9 cellular contexts compared by ENCODE assay signal in the genomic region with DNA sequence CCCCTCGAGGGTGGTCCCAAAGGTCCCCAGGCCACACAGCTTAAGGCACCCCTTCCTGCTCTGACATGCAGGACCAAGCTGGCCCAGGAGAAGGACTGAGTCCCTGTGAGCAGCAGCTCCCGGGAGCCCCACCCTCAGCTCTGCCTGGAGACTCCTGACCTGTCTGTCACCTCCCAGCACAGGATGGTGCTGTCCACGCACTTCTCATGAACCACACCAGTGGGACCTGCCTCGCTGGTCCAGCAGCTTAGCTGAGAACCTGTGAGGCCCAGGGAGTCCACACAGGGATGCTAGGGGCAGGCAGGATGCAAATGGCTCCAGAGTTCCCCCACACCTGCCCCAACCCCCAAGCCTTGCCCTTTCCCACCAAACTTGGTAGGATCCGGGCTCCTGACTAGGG. TPM values are rescaled to one million over a fixed set of nuclear protein-coding genes. Genes with fewer than 3 reads are reported as not detected.
DNase-seq lines count a peak whose midpoint lies in the region; ATAC-seq and TF ChIP-seq lines count a peak whose summit lies in the region.
"Had no signal": no experiment of that assay in that cellular context is flagged by ENCODE, and none has a peak within 500 bp of the region (broad histone marks: within the 10 kb centered on the region; RNA-seq: fewer than 3 reads in every experiment).

No MANE protein-coding gene starts in this region.

- H3K27me3 ChIP-seq in NT2/D1 (ENCODE audit: insufficient read depth, insufficient read length), result no peaks in the 10 kb centered on the region
- H3K27me3 ChIP-seq in body of pancreas, result no peaks in the 10 kb centered on the region
- H3K27me3 ChIP-seq in mesenchymal stem cell (ENCODE audit: control insufficient read depth in 1 of 2, insufficient read depth in 1 of 2, low read length in 2 of 2), result peaks cover 8 to 39% of the 10 kb centered on the region in 2 experiments
- H3K27me3 ChIP-seq in suprapubic skin, result no peaks in the 10 kb centered on the region

- H3K9me3 ChIP-seq in NT2/D1 (ENCODE audit: insufficient read depth, low read length) (no peaks in the 10 kb centered on the region), body of pancreas (no peaks in the 10 kb centered on the region), mesenchymal stem cell (ENCODE audit: control insufficient read depth, low read length) (no peaks in the 10 kb centered on the region), suprapubic skin (no peaks in the 10 kb centered on the region)

- no peak overlapping the region for H3K18ac ChIP-seq in mesenchymal stem cell (ENCODE audit: low read depth in 1 of 2, low read length in 2 of 2)

- H3K79me1 ChIP-seq in mesenchymal stem cell (replicated peaks; ENCODE audit: low read length, poor library complexity, severe bottlenecking), result peaks cover 2% of the 10 kb centered on the region

- no peak overlapping the region for H3K4me2 ChIP-seq in mesenchymal stem cell (ENCODE audit: low read length, poor library complexity, severe bottlenecking)

- TF ChIP-seq CTCF in body of pancreas (IDR thresholded peaks at IDR 0.05) (no peak), suprapubic skin (IDR thresholded peaks at IDR 0.05) (no peak)

- H3K4me3 ChIP-seq in NT2/D1 (ENCODE audit: insufficient read length, low read depth) (no peak overlapping the region), body of pancreas (no peak overlapping the region), mesenchymal stem cell (ENCODE audit: insufficient read depth in 1 of 2, low read depth in 1 of 2, low read length in 2 of 2) (no peak overlapping the region), suprapubic skin (no peak overlapping the region)

- peak overlapping the region; percentile 30 for H4K91ac ChIP-seq in mesenchymal stem cell (ENCODE audit: low read length)

- H3K4me1 ChIP-seq in NT2/D1 (ENCODE audit: insufficient read depth, insufficient read length) (peaks cover 45% of the 10 kb centered on the region), body of pancreas (peaks cover 99% of the 10 kb centered on the region), mesenchymal stem cell (ENCODE audit: control insufficient read depth, insufficient read depth, low read depth, low read length) (peaks cover 81% of the 10 kb centered on the region), suprapubic skin (peaks cover 75% of the 10 kb centered on the region)

- H2BK12ac ChIP-seq in mesenchymal stem cell (ENCODE audit: low read length in 2 of 2), result no peak overlapping the region

- H2AK5ac ChIP-seq in mesenchymal stem cell (ENCODE audit: low read length, severe bottlenecking), result peak overlapping the region; percentile 40

- H4K8ac ChIP-seq in mesenchymal stem cell (ENCODE audit: low read length), result peak overlapping the region; percentile 39

- ATAC-seq in body of pancreas, result no peak

- peak overlapping the region; percentile 1 for H3K9ac ChIP-seq in NT2/D1 (ENCODE audit: insufficient read length, low read depth)
- no peak overlapping the region for H3K9ac ChIP-seq in mesenchymal stem cell (ENCODE audit: low read length)

- no peak overlapping the region for H3K14ac ChIP-seq in mesenchymal stem cell (ENCODE audit: low read length in 2 of 2)

- TF ChIP-seq EP300 in suprapubic skin (IDR thresholded peaks at IDR 0.05), result no peak

- H2BK15ac ChIP-seq in mesenchymal stem cell (ENCODE audit: low read depth, poor library complexity, severe bottlenecking), result no peak overlapping the region

- no peak overlapping the region for H2BK120ac ChIP-seq in mesenchymal stem cell (ENCODE audit: low read depth, low read length)

- H3K36me3 ChIP-seq in NT2/D1 (ENCODE audit: insufficient read depth, insufficient read length, low read length) (peaks cover 17% of the 10 kb centered on the region), body of pancreas (replicated peaks in 1 of 2; ENCODE audit: insufficient read depth in 1 of 2, low read depth in 2 of 2) (no peaks in the 10 kb centered on the region), mesenchymal stem cell (ENCODE audit: control insufficient read depth in 1 of 2, insufficient read depth in 2 of 2, low read depth in 1 of 2, low read length in 2 of 2) (no peaks in the 10 kb centered on the region), suprapubic skin (no peaks in the 10 kb centered on the region)

- intact Hi-C loops in body of pancreas (cut with DNase I), result no loop called here

- no peak overlapping the region for H3K23ac ChIP-seq in mesenchymal stem cell (ENCODE audit: low read length in 2 of 2)

- WGBS in body of pancreas, 2 donors, result 47 to 48% methylated on average over 3 to 4 of the region's 5 CpGs
- WGBS in mesenchymal stem cell, result 72% methylated on average over 5 of the region's 5 CpGs
- 40% methylated on average over 1 of the region's 5 CpGs for WGBS in suprapubic skin

- DNase-seq in NT2/D1 (ENCODE audit: low read depth, low spot score), result no peak
- DNase-seq in body of pancreas, result no peak
- no peak for DNase-seq in mesenchymal stem cell
- no peak for DNase-seq in suprapubic skin (ENCODE audit: low spot score in 2 of 2)
- no peak for DNase-seq in NOMO-1 treated with dmso at 0.1 percent for 144 hours (lab: John Stamatoyannopoulos, UW; ENCODE audit: unreplicated experiment)
- no peak for DNase-seq in AG08395 (ENCODE audit: low spot score)
- DNase-seq in GDM1 (lab: John Stamatoyannopoulos, UW), result no peak
- DNase-seq: activated naive CD4-positive, alpha-beta T cell treated with anti-CD3 and anti-CD28 coated beads, Interleukin-2, amount 10 ng/mL, durations not matched to agents 7 days and 5 days; cerebellar nuclear complex had no signal

- H3K27ac ChIP-seq in body of pancreas (peak overlapping the region; percentile 74 to 97 (median 84)), mesenchymal stem cell (ENCODE audit: low read length, poor library complexity, severe bottlenecking) (no peak overlapping the region), suprapubic skin (peak overlapping the region; percentile 63)

- H2AFZ ChIP-seq in mesenchymal stem cell (ENCODE audit: low read depth, low read length), result no peak overlapping the region

- H3K4ac ChIP-seq in mesenchymal stem cell (ENCODE audit: low read depth in 1 of 2, low read length in 2 of 2), result no peak overlapping the region

- TF ChIP-seq POLR2A in body of pancreas (IDR thresholded peaks at IDR 0.05) (no peak), suprapubic skin (IDR thresholded peaks at IDR 0.05) (no peak)

- no peak overlapping the region for H2BK5ac ChIP-seq in mesenchymal stem cell (ENCODE audit: low read depth, low read length, poor library complexity, severe bottlenecking)

RNA-seq across cellular contexts. Expression of a gene that starts 27.7 kb away (rescaled TPM):
- total RNA-seq in body of pancreas (10 to 100 TPM in 1 of 2 donors, 1 to 10 TPM in 1; 8.9 to 10.1 TPM), suprapubic skin (10 to 100 TPM; 18.8 to 53.2 (median 48.0) TPM)
- 1.1 TPM for polyA plus RNA-seq in mesenchymal stem cell (2013, experiment 1 of 2)
- polyA plus RNA-seq in mesenchymal stem cell (2013, experiment 2 of 2), result 1.2 TPM
